ENCODE assay signal across 1 cellular context in the genomic region with DNA sequence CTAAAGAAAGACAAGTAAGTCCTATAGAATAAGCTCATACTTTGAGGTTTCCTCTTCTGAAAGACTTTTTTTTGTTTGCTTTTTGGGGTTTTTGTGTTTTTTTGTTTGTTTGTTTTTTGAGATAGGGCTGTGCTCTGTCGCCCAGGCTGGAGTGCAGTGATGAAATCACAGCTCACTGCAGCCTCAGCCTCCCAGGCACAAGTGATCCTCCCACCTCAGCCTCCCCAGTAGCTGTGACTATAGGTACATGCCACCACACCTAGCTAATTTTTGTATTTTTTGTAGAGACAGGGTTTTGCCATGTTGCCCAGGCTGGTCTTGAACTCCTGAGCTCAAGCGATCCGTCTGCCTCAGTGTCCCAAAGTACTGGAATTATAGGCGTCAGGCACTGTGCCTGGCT.
A peak's percentile ranks its signal among the peaks of the same experiment; 100 is the strongest.
TF ChIP-seq lines count a peak whose summit lies in the region.

No MANE protein-coding gene starts in this region.

TF ChIP-seq in HepG2, 621 proteins besides CTCF, POLR2A, EP300 and RAD21:
- TF ChIP-seq ZNF770 (CRISPR knock-in tag; IDR thresholded peaks at IDR 0.05), result peak; percentile 90
